In the genomic region with DNA sequence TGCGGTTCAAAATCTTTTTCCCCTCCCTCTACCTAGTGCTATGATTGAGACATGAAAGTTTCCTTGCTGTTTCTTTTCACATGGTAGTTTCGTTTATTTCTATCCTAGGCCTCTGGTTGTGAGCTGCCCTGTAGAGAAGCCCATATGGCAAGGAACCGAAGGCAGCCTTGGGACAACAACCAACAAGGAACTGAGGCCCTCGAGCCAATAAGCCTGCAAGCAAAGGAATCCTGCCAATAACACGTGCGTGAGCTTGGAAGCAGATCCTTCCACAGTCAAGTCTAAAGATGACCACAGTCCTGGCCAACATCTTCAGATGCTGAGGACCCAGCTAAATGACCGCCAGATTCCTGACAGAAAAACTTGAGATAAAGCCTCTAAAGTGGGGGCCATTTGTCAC, we compare ENCODE assay signal across 23 cellular contexts.
"Had no signal": no experiment of that assay in that cellular context is flagged by ENCODE, and none has a peak within 500 bp of the region (broad histone marks: within the 10 kb centered on the region; RNA-seq: fewer than 3 reads in every experiment).

No MANE protein-coding gene starts in this region.

- H3K9me3 Mint-ChIP-seq: activated T-cell treated with anti-CD3 and anti-CD28 coated beads, Interleukin-2, amount 50 U/mL, for 4 hours had no signal

- H3K4me3 ChIP-seq: MG63, SK-N-MC had no signal

- H3K27ac ChIP-seq: KMS-11, SK-N-MC, VCaP had no signal

- ATAC-seq: activated T-cell treated with anti-CD3 and anti-CD28 coated beads, Interleukin-2, amount 50 U/mL, for 4 hours; Right ventricle myocardium inferior; T-cell had no signal

- H3K36me3 ChIP-seq: MG63 had no signal

- H3K27ac Mint-ChIP-seq: activated CD4-positive, alpha-beta memory T cell treated with anti-CD3 and anti-CD28 coated beads for 36 hours; activated CD4-positive, alpha-beta T cell treated with anti-CD3 and anti-CD28 coated beads, Interleukin-2, amount 10 ng/mL, durations not matched to agents 7 days and 5 days; activated naive CD4-positive, alpha-beta T cell treated with anti-CD3 and anti-CD28 coated beads for 36 hours; activated naive CD8-positive, alpha-beta T cell treated with anti-CD3 and anti-CD28 coated beads for 36 hours; T-cell had no signal

- H3K9me3 ChIP-seq: MG63 had no signal

- H3K27me3 Mint-ChIP-seq: activated CD4-positive, alpha-beta memory T cell treated with anti-CD3 and anti-CD28 coated beads for 36 hours; activated CD4-positive, alpha-beta T cell treated with anti-CD3 and anti-CD28 coated beads, Interleukin-2, amount 10 ng/mL, durations not matched to agents 7 days and 5 days; activated naive CD8-positive, alpha-beta T cell treated with anti-CD3 and anti-CD28 coated beads for 36 hours; T-cell had no signal

- H3K4me3 Mint-ChIP-seq: activated CD4-positive, alpha-beta memory T cell treated with anti-CD3 and anti-CD28 coated beads for 36 hours; activated CD4-positive, alpha-beta T cell treated with anti-CD3 and anti-CD28 coated beads, Interleukin-2, amount 10 ng/mL, durations not matched to agents 7 days and 5 days; activated naive CD4-positive, alpha-beta T cell treated with anti-CD3 and anti-CD28 coated beads for 36 hours; activated naive CD8-positive, alpha-beta T cell treated with anti-CD3 and anti-CD28 coated beads for 36 hours; activated T-cell treated with anti-CD3 and anti-CD28 coated beads, Interleukin-2, amount 50 U/mL, for 4 hours; T-cell had no signal

- H3K9ac ChIP-seq: KMS-11 had no signal

- H3K4me1 Mint-ChIP-seq: activated CD4-positive, alpha-beta T cell treated with anti-CD3 and anti-CD28 coated beads, Interleukin-2, amount 10 ng/mL, durations not matched to agents 7 days and 5 days had no signal

- H3K27me3 ChIP-seq: MG63 had no signal

- DNase-seq: activated CD4-positive, alpha-beta memory T cell treated with anti-CD3 and anti-CD28 coated beads for 36 hours; activated CD4-positive, alpha-beta T cell treated with anti-CD3 and anti-CD28 coated beads, Interleukin-2, amount 10 ng/mL, durations not matched to agents 7 days and 5 days; activated CD4-positive, CD25-positive, alpha-beta regulatory T cell; activated CD8-positive, alpha-beta memory T cell treated with anti-CD3 and anti-CD28 coated beads for 24 hours; activated gamma-delta T cell; activated naive CD4-positive, alpha-beta T cell treated with anti-CD3 and anti-CD28 coated beads for 36 hours; activated naive CD8-positive, alpha-beta T cell treated with anti-CD3 and anti-CD28 coated beads for 36 hours; activated T-cell treated with anti-CD3 and anti-CD28 coated beads, Interleukin-2, amount 50 U/mL, for 4 hours; MG63; MV-4-11; NCI-H1092 treated with DMSO at 0.1 percent for 48 hours; NCI-H1417 treated with DMSO at 0.1 percent for 48 hours; NCI-H1694; NCI-H2029; NCI-H345; NCI-H510A; NCI-H526 treated with DMSO at 0.1 percent for 48 hours; NCI-H82; T-cell had no signal

- H3K4me2 ChIP-seq: KMS-11 had no signal
